ENCODE assay signal across 8 cellular contexts in genomic region chr2:42809876-42810125, GRCh38. TPM values are rescaled to one million over a fixed set of nuclear protein-coding genes. Genes with fewer than 3 reads are reported as not detected.
A peak's percentile ranks its signal among the peaks of the same experiment; 100 is the strongest.
DNase-seq lines count a peak whose midpoint lies in the region; ATAC-seq and TF ChIP-seq lines count a peak whose summit lies in the region.

No MANE protein-coding gene starts in this region.

- WGBS in upper lobe of left lung, 2 donors: 0 to 1% methylated on average over 3 to 15 of the region's 31 CpGs

- peaks cover 8% of the 10 kb centered on the region for H3K27me3 Mint-ChIP-seq in T-helper 17 cell
- peaks cover 18% of the 10 kb centered on the region for H3K27me3 Mint-ChIP-seq in endothelial cell (ENCODE audit: unreplicated experiment)

- peak overlapping the region; percentile 99 for H3K27ac ChIP-seq in upper lobe of left lung

- DNase-seq in CD1c-positive myeloid dendritic cell (ENCODE audit: extremely low spot score) (peak; percentile 82), HS-27A (ENCODE audit: low read depth) (peak; percentile 69), T-helper 17 cell (no peak), endothelial cell (ENCODE audit: low spot score) (peak; percentile 80), mucosa of descending colon (peak; percentile 81 to 91 (median 89)), upper lobe of left lung (peak; percentile 85 to 97), NCI-H1694 (lab: John Stamatoyannopoulos, UW) (no peak)

- H3K4me1 Mint-ChIP-seq in T-helper 17 cell (peaks cover 15% of the 10 kb centered on the region), endothelial cell (ENCODE audit: unreplicated experiment) (peaks cover 14% of the 10 kb centered on the region)

- TF ChIP-seq POLR2A in upper lobe of left lung (IDR thresholded peaks at IDR 0.05): no peak

- H3K4me3 Mint-ChIP-seq in T-helper 17 cell: peak overlapping the region; percentile 95
- H3K4me3 Mint-ChIP-seq in endothelial cell (ENCODE audit: unreplicated experiment): peak overlapping the region; percentile 87

- no peaks in the 10 kb centered on the region for H3K9me3 ChIP-seq in T-helper 17 cell (ENCODE audit: control insufficient read depth, low read length, poor library complexity, severe bottlenecking)
- no peaks in the 10 kb centered on the region for H3K9me3 ChIP-seq in mucosa of descending colon
- H3K9me3 ChIP-seq in upper lobe of left lung: no peaks in the 10 kb centered on the region

- ATAC-seq in GM18868 (IDR thresholded peaks at IDR 0.05; ENCODE audit: unreplicated experiment) (peak; percentile 46), T-helper 17 cell (peak; percentile 44), mucosa of descending colon (peak; percentile 67), upper lobe of left lung (ENCODE audit: low FRiP score in 2 of 2) (peak; percentile 81 to 83)

- no peaks in the 10 kb centered on the region for H3K36me3 ChIP-seq in mucosa of descending colon (ENCODE audit: low read depth)
- no peaks in the 10 kb centered on the region for H3K36me3 ChIP-seq in upper lobe of left lung

- H3K27me3 ChIP-seq in upper lobe of left lung: no peaks in the 10 kb centered on the region

- intact Hi-C loops in mucosa of descending colon (cut with DNase I, micrococcal nuclease): no loop called here

- H3K27ac Mint-ChIP-seq in T-helper 17 cell (peak overlapping the region; percentile 98), endothelial cell (ENCODE audit: unreplicated experiment) (no peak overlapping the region)

- H3K36me3 Mint-ChIP-seq in T-helper 17 cell (ENCODE audit: low read depth) (peaks cover 2% of the 10 kb centered on the region), endothelial cell (ENCODE audit: low read depth, unreplicated experiment) (no peaks in the 10 kb centered on the region)

- no peaks in the 10 kb centered on the region for H3K9me3 Mint-ChIP-seq in endothelial cell (ENCODE audit: unreplicated experiment)

- peaks cover 14% of the 10 kb centered on the region for H3K4me1 ChIP-seq in mucosa of descending colon (ENCODE audit: low read depth)
- H3K4me1 ChIP-seq in upper lobe of left lung: peaks cover 13 to 24% (median 18%) of the 10 kb centered on the region in 4 donors

- no peak for TF ChIP-seq EP300 in upper lobe of left lung (IDR thresholded peaks at IDR 0.05)

- TF ChIP-seq CTCF in endothelial cell (IDR thresholded peaks at IDR 0.05; ENCODE audit: unreplicated experiment) (peak; percentile 47), mucosa of descending colon (IDR thresholded peaks at IDR 0.05) (no peak), upper lobe of left lung (IDR thresholded peaks at IDR 0.05) (peak; percentile 42 to 77 (median 62))

- peak overlapping the region; percentile 42 for H3K4me3 ChIP-seq in mucosa of descending colon
- peak overlapping the region in 3 of 4 donors; percentile 66 to 71 (median 69) for H3K4me3 ChIP-seq in upper lobe of left lung

RNA-seq across cellular contexts. Expression of gene HAAO, which starts 17.4 kb away (rescaled TPM):
- total RNA-seq in T-helper 17 cell (under 1 TPM in 1 of 2 donors, not detected in 1; 0.37 TPM), endothelial cell (ENCODE audit: unreplicated experiment) (6.0 TPM), mucosa of descending colon (10 to 100 TPM in 1 of 3 donors, 1 to 10 TPM in 2; 5.8 to 38.4 (median 9.8) TPM), upper lobe of left lung (1 to 10 TPM; 1.8 to 9.4 (median 7.1) TPM)

RNA-seq across cellular contexts. Expression of gene OXER1, which starts 45.9 kb away (rescaled TPM):
- total RNA-seq in T-helper 17 cell (under 1 TPM in 1 of 2 donors, not detected in 1; 0.25 TPM), endothelial cell (ENCODE audit: unreplicated experiment) (1.5 TPM), mucosa of descending colon (1 to 10 TPM; 1.6 to 8.9 (median 2.4) TPM), upper lobe of left lung (1 to 10 TPM in 4 of 6 donors, under 1 TPM in 2; 0.22 to 3.1 (median 1.3) TPM)

Comparison
In these comparisons a context has a peak if more than half of its experiments do, and no peak if none do; other contexts are left out.
1. DNase-seq: peak in CD1c-positive myeloid dendritic cell (single experiment), HS-27A (single experiment), endothelial cell (single experiment), mucosa of descending colon (3 of 3) and upper lobe of left lung (2 of 2); none in T-helper 17 cell (0 of 3) and NCI-H1694 (single experiment).
2. Peak in every context shown above with its lines, with median percentiles within 50 percentile points of each other: ATAC-seq.